ENCODE assay signal across 2 cellular contexts in the genomic region with DNA sequence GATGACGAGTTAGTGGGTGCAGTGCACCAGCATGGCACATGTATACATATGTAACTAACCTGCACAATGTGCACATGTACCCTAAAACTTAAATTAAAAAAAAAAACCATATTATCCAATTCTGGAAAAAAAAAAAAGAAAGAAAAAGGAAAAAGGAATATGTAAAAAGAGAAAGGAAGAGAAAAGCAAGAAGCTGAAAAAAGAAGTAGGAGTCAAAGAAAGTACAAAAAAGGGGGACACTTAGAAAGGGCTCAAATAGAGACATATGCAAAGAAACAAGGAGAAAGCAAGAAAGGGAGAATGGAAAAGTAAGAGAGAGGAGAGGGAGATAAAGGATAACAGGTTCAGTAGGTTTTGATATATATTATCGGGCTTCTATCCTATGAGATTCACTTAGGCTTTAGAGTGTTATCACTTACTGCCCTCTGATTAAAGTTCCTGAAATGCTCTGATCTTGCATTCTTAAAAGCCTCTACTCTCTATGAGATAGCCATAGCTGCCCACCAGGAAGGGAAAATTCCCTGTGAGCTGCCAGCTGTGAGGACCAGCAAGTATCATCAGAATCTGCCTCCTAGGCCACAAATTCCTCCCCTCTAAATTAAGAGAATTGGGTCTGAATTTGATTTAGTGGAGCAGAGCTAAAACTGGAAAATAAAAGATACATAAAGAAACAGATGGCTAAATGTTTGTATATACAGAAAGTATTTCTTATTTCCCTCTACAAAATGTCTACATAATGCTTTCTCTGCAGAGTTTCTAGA.
TF ChIP-seq lines count a peak whose summit lies in the region.

No MANE protein-coding gene starts in this region.

TF ChIP-seq in SK-N-SH, 30 proteins besides CTCF, POLR2A, EP300 and RAD21 (continued from another document):
- no peak for TF ChIP-seq CHD2 (IDR thresholded peaks at IDR 0.05; ENCODE audit: low read length, partially characterized antibody)

TF ChIP-seq in SK-N-SH treated with all-trans-retinoic acid at 6 μM for 48 hours, 23 proteins besides CTCF, POLR2A, EP300 and RAD21:
- TF ChIP-seq ARNTL (CRISPR knock-in tag; IDR thresholded peaks at IDR 0.05; ENCODE audit: borderline replicate concordance, low read depth) = no peak
TF ChIP-seq in SK-N-SH treated with all-trans-retinoic acid at 6 μM for 48 hours: peak in this region for 0.
